34 cellular contexts compared by ENCODE assay signal in the genomic region with DNA sequence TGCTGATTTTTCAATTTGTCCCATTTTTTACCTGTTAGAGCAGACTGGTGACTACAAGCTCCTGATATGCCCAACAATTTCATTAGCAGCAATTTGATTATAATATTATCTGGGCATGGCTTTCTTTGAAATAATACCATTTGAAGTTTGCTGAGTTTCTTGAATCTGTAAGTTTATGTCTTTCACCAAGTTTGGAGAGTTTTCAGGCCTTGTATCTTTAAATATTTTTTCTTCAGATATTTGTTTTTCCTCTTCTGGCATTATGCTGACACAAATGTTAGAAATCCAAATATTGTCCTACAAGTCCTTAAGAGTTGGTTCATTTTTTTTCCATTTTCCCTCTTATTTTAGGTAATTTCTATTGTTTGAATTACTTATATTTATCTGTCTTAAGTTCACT.
"Had no signal": no experiment of that assay in that cellular context is flagged by ENCODE, and none has a peak within 500 bp of the region (broad histone marks: within the 10 kb centered on the region; RNA-seq: fewer than 3 reads in every experiment).

No MANE protein-coding gene starts in this region.

- H3K36me3 ChIP-seq: MG63 had no signal

- DNase-seq: Karpas-422, Kasumi-1, MG63, MM.1S, MV-4-11, NCI-H1048, NCI-H1092, NCI-H1092 treated with DMSO at 0.1 percent for 48 hours, NCI-H1105, NCI-H1105 treated with DMSO at 0.1 percent for 48 hours, NCI-H1417, NCI-H1417 treated with DMSO at 0.1 percent for 48 hours, NCI-H1436, NCI-H1436 treated with DMSO at 0.1 percent for 48 hours, NCI-H146, NCI-H1694, NCI-H1694 treated with DMSO at 0.1 percent for 48 hours, NCI-H187, NCI-H187 treated with DMSO at 0.1 percent for 48 hours, NCI-H1930, NCI-H2029, NCI-H2029 treated with DMSO at 0.1 percent for 48 hours, NCI-H2081, NCI-H2081 treated with DMSO at 0.1 percent for 48 hours, NCI-H2107, NCI-H2171 treated with DMSO at 0.1 percent for 48 hours, NCI-H2227 treated with DMSO at 0.1 percent for 48 hours, NCI-H226, NCI-H345, NCI-H446, NCI-H446 treated with DMSO at 0.1 percent for 48 hours, NCI-H510A, NCI-H510A treated with DMSO at 0.1 percent for 48 hours, NCI-H524 had no signal

- H3K9me3 ChIP-seq: MG63 had no signal

- H3K4me3 ChIP-seq: MG63 had no signal
